ENCODE assay signal across 1 cellular context in genomic region chr15:40421246-40422157, GRCh38.
TF ChIP-seq lines count a peak whose summit lies in the region.

No MANE protein-coding gene starts in this region.

TF ChIP-seq in HepG2, 621 proteins besides CTCF, POLR2A, EP300 and RAD21 (continued from another document and continues in another):
- TF ChIP-seq ZNF75D (CRISPR knock-in tag; IDR thresholded peaks at IDR 0.05; ENCODE audit: borderline replicate concordance) (no peak), GABPB1 (CRISPR knock-in tag; IDR thresholded peaks at IDR 0.05) (peak; percentile 56; the same call in 1 of the 2 replicates), CBX2 (IDR thresholded peaks at IDR 0.05; ENCODE audit: low read depth, low read length) (no peak), CBX2 (CRISPR knock-in tag; IDR thresholded peaks at IDR 0.05; ENCODE audit: low read depth) (no peak), ZBTB7B (CRISPR knock-in tag; IDR thresholded peaks at IDR 0.05) (peak; percentile 55; the same call in 1 of the 2 replicates), ZNF562 (CRISPR knock-in tag; IDR thresholded peaks at IDR 0.05; ENCODE audit: borderline replicate concordance) (no peak), RELA (CRISPR knock-in tag; IDR thresholded peaks at IDR 0.05) (peak; percentile 63; the same call in 1 of the 2 replicates), SIX4 (CRISPR knock-in tag; IDR thresholded peaks at IDR 0.05) (no peak), SOX13 (IDR thresholded peaks at IDR 0.05) (no peak), SOX13 (CRISPR knock-in tag; conservative IDR thresholded peaks at IDR 0.05 in 1 of 2, IDR thresholded peaks at IDR 0.05 in 1 of 2) (no peak), ZNF777 (CRISPR knock-in tag; IDR thresholded peaks at IDR 0.05) (peak; percentile 60; the same call in 1 of the 2 replicates), ZFYVE20 (CRISPR knock-in tag; IDR thresholded peaks at IDR 0.05; ENCODE audit: borderline replicate concordance, low read depth) (no peak), TFDP1 (CRISPR knock-in tag; IDR thresholded peaks at IDR 0.05; ENCODE audit: borderline replicate concordance) (peak; percentile 42; the same call in 1 of the 2 replicates), ZBTB33 (CRISPR knock-in tag; IDR thresholded peaks at IDR 0.05) (peak; percentile 55), RBFOX2 (IDR thresholded peaks at IDR 0.05; ENCODE audit: low read depth, low read length) (0 out of 2 replicates have a peak, but pooled peaks have one; percentile 20), ZNF274 (CRISPR knock-in tag; IDR thresholded peaks at IDR 0.05) (no peak), XRCC5 (optimal IDR thresholded peaks at IDR 0.05; ENCODE audit: low read length) (peak; percentile 43), ZNF275 (CRISPR knock-in tag; IDR thresholded peaks at IDR 0.05; ENCODE audit: borderline replicate concordance) (no peak), ZNF737 (CRISPR knock-in tag; IDR thresholded peaks at IDR 0.05; ENCODE audit: borderline replicate concordance) (no peak), KAT7 (CRISPR knock-in tag; IDR thresholded peaks at IDR 0.05; ENCODE audit: borderline replicate concordance) (0 out of 2 replicates have a peak, but pooled peaks have one; percentile 34), ZNF749 (CRISPR knock-in tag; IDR thresholded peaks at IDR 0.05; ENCODE audit: borderline replicate concordance) (no peak), NCOA2 (CRISPR knock-in tag; IDR thresholded peaks at IDR 0.05) (no peak), PLSCR1 (CRISPR knock-in tag; IDR thresholded peaks at IDR 0.05; ENCODE audit: borderline replicate concordance) (no peak), ZMYM2 (CRISPR knock-in tag; IDR thresholded peaks at IDR 0.05) (no peak), HOXA3 (CRISPR knock-in tag; IDR thresholded peaks at IDR 0.05) (peak; percentile 65), MAZ (IDR thresholded peaks at IDR 0.05; ENCODE audit: borderline replicate concordance, low read depth, low read length) (no peak), MAZ (CRISPR knock-in tag; IDR thresholded peaks at IDR 0.05; ENCODE audit: low read depth) (peak; percentile 53; the same call in 1 of the 2 replicates), DDIT3 (CRISPR knock-in tag; IDR thresholded peaks at IDR 0.05) (no peak), FOXK1 (CRISPR knock-in tag; IDR thresholded peaks at IDR 0.05; ENCODE audit: borderline replicate concordance, low read depth) (no peak), HNF4A (CRISPR knock-in tag; IDR thresholded peaks at IDR 0.05) (peak; percentile 62; the same call in 1 of the 2 replicates), ZNF331 (CRISPR knock-in tag; IDR thresholded peaks at IDR 0.05) (peak; percentile 59; the same call in 1 of the 2 replicates), ZNF292 (CRISPR knock-in tag; IDR thresholded peaks at IDR 0.05; ENCODE audit: borderline replicate concordance, low read depth) (no peak), ZGPAT (CRISPR knock-in tag; IDR thresholded peaks at IDR 0.05) (0 out of 2 replicates have a peak, but pooled peaks have one; percentile 40), NR2F6 (IDR thresholded peaks at IDR 0.05) (no peak), NR2F6 (CRISPR knock-in tag; IDR thresholded peaks at IDR 0.05) (peak; percentile 49; the same call in 1 of the 2 replicates), YEATS2 (CRISPR knock-in tag; IDR thresholded peaks at IDR 0.05; ENCODE audit: borderline replicate concordance) (0 out of 2 replicates have a peak, but pooled peaks have one; percentile 21), ZNF619 (CRISPR knock-in tag; IDR thresholded peaks at IDR 0.05) (0 out of 2 replicates have a peak, but pooled peaks have one; percentile 36), NFYB (CRISPR knock-in tag; IDR thresholded peaks at IDR 0.05) (no peak), GZF1 (CRISPR knock-in tag; IDR thresholded peaks at IDR 0.05) (no peak), ARNT2 (CRISPR knock-in tag; IDR thresholded peaks at IDR 0.05; ENCODE audit: low read depth) (0 out of 2 replicates have a peak, but pooled peaks have one; percentile 20), ZNF83 (CRISPR knock-in tag; IDR thresholded peaks at IDR 0.05; ENCODE audit: borderline replicate concordance) (peak; percentile 79; the same call in 1 of the 2 replicates), ZNF768 (CRISPR knock-in tag; IDR thresholded peaks at IDR 0.05) (peak; percentile 66; the same call in 1 of the 2 replicates), ZNF772 (CRISPR knock-in tag; IDR thresholded peaks at IDR 0.05) (peak; percentile 61; the same call in 1 of the 2 replicates), ZNF17 (CRISPR knock-in tag; IDR thresholded peaks at IDR 0.05) (no peak), NFKB2 (CRISPR knock-in tag; IDR thresholded peaks at IDR 0.05; ENCODE audit: borderline replicate concordance) (peak; percentile 43; the same call in 1 of the 2 replicates), ZSCAN12 (CRISPR knock-in tag; IDR thresholded peaks at IDR 0.05) (no peak), ZNF441 (CRISPR knock-in tag; IDR thresholded peaks at IDR 0.05; ENCODE audit: borderline replicate concordance) (0 out of 2 replicates have a peak, but pooled peaks have one; percentile 31), ZNF710 (CRISPR knock-in tag; IDR thresholded peaks at IDR 0.05; ENCODE audit: borderline replicate concordance) (no peak), PRDM15 (CRISPR knock-in tag; IDR thresholded peaks at IDR 0.05) (no peak), ZNF3 (CRISPR knock-in tag; IDR thresholded peaks at IDR 0.05) (no peak), AHR (CRISPR knock-in tag; IDR thresholded peaks at IDR 0.05) (peak; percentile 61; the same call in 1 of the 2 replicates), ZNF414 (CRISPR knock-in tag; IDR thresholded peaks at IDR 0.05) (peak; percentile 39; the same call in 1 of the 2 replicates), THRA (CRISPR knock-in tag; IDR thresholded peaks at IDR 0.05; ENCODE audit: borderline replicate concordance) (0 out of 2 replicates have a peak, but pooled peaks have one; percentile 31), GATA4 (IDR thresholded peaks at IDR 0.05; ENCODE audit: borderline replicate concordance, low read depth) (no peak)
